ENCODE assay signal across 22 cellular contexts in genomic region chr1:52978045-52978444, GRCh38. TPM values are rescaled to one million over a fixed set of nuclear protein-coding genes. Genes with fewer than 3 reads are reported as not detected.
"Had no signal": no experiment of that assay in that cellular context is flagged by ENCODE, and none has a peak within 500 bp of the region (broad histone marks: within the 10 kb centered on the region; RNA-seq: fewer than 3 reads in every experiment).

No MANE protein-coding gene starts in this region.

- H3K27me3 ChIP-seq: brain microvascular endothelial cell, cardiac muscle cell had no signal

- DNase-seq: activated CD4-positive, alpha-beta memory T cell treated with anti-CD3 and anti-CD28 coated beads for 36 hours; activated CD4-positive, alpha-beta T cell treated with anti-CD3 and anti-CD28 coated beads, Interleukin-2, amount 10 ng/mL, durations not matched to agents 7 days and 5 days; activated CD4-positive, CD25-positive, alpha-beta regulatory T cell; activated CD8-positive, alpha-beta memory T cell treated with anti-CD3 and anti-CD28 coated beads for 24 hours; activated effector memory CD4-positive, alpha-beta T cell treated with anti-CD3 and anti-CD28 coated beads, Interleukin-2, amount 50 U/mL, for 16 hours; activated naive CD4-positive, alpha-beta T cell treated with Interleukin-2 at 50 U/mL for 16 hours; activated T-cell treated with anti-CD3 and anti-CD28 coated beads, Interleukin-2, amount 50 U/mL, for 4 hours; brain microvascular endothelial cell; KG1; NCI-H1048; NCI-H146; NCI-H187 treated with DMSO at 0.1 percent for 48 hours; NCI-H2171; NCI-H2227 treated with DMSO at 0.1 percent for 48 hours; NCI-H526; NCI-H82; T-cell had no signal

- ATAC-seq: activated T-cell treated with anti-CD3 and anti-CD28 coated beads, Interleukin-2, amount 50 U/mL, for 4 hours; Right ventricle myocardium inferior; T-cell had no signal

- H3K4me3 ChIP-seq: cardiac muscle cell, SK-N-MC had no signal

- H3K27ac ChIP-seq: brain microvascular endothelial cell, cardiac muscle cell, SK-N-MC, VCaP had no signal

- H3K36me3 ChIP-seq: brain microvascular endothelial cell, cardiac muscle cell had no signal

RNA-seq across cellular contexts. Expression of gene ECHDC2, which starts 56.5 kb away (rescaled TPM):
- total RNA-seq: OCI-LY7 had no signal
